10 cellular contexts compared by ENCODE assay signal in genomic region chr17:65495255-65496060, GRCh38.
A peak's percentile ranks its signal among the peaks of the same experiment; 100 is the strongest.
DNase-seq lines count a peak whose midpoint lies in the region; ATAC-seq and TF ChIP-seq lines count a peak whose summit lies in the region.
"Had no signal": no experiment of that assay in that cellular context is flagged by ENCODE, and none has a peak within 500 bp of the region (broad histone marks: within the 10 kb centered on the region; RNA-seq: fewer than 3 reads in every experiment).

No MANE protein-coding gene starts in this region.

- H3K4me1 Mint-ChIP-seq in osteocyte (ENCODE audit: unreplicated experiment), result peaks cover 9% of the 10 kb centered on the region
- H3K4me1 Mint-ChIP-seq: stimulated activated memory B cell treated with anti-CD40 and anti-IgM and Interleukin-4, amounts not matched to agents 10 μg/mL and 1 μg/mL and 100 μg/mL, for 72 hours had no signal

- no peak for ATAC-seq in HG03025 (IDR thresholded peaks at IDR 0.05; ENCODE audit: low FRiP score, unreplicated experiment)
- no peak for ATAC-seq in GM18858 (IDR thresholded peaks at IDR 0.05; ENCODE audit: unreplicated experiment)
- ATAC-seq: stimulated activated memory B cell treated with anti-CD40 and anti-IgM and Interleukin-4, amounts not matched to agents 10 μg/mL and 1 μg/mL and 100 μg/mL, for 72 hours had no signal

- H3K36me3 Mint-ChIP-seq in osteocyte (ENCODE audit: unreplicated experiment), result no peaks in the 10 kb centered on the region
- H3K36me3 Mint-ChIP-seq: stimulated activated memory B cell treated with anti-CD40 and anti-IgM and Interleukin-4, amounts not matched to agents 10 μg/mL and 1 μg/mL and 100 μg/mL, for 72 hours had no signal

- H3K4me3 Mint-ChIP-seq in osteocyte (ENCODE audit: unreplicated experiment), result no peak overlapping the region
- H3K4me3 Mint-ChIP-seq: stimulated activated memory B cell treated with anti-CD40 and anti-IgM and Interleukin-4, amounts not matched to agents 10 μg/mL and 1 μg/mL and 100 μg/mL, for 72 hours had no signal

- TF ChIP-seq CTCF in osteocyte (IDR thresholded peaks at IDR 0.05), result peak; percentile 5

- no peak overlapping the region for H3K27ac Mint-ChIP-seq in osteocyte (ENCODE audit: unreplicated experiment)
- H3K27ac Mint-ChIP-seq: stimulated activated memory B cell treated with anti-CD40 and anti-IgM and Interleukin-4, amounts not matched to agents 10 μg/mL and 1 μg/mL and 100 μg/mL, for 72 hours had no signal

- no peaks in the 10 kb centered on the region for H3K9me3 Mint-ChIP-seq in osteocyte (ENCODE audit: unreplicated experiment)

- DNase-seq in NCI-H748 (lab: John Stamatoyannopoulos, UW; ENCODE audit: unreplicated experiment) (peak; percentile 31), NCI-H748 treated with DMSO at 0.1 percent for 48 hours (lab: John Stamatoyannopoulos, UW) (no peak), NCI-H345 treated with DMSO at 0.1 percent for 48 hours (lab: John Stamatoyannopoulos, UW; ENCODE audit: unreplicated experiment) (peak; percentile 17), ecto neural progenitor cell (ENCODE audit: low spot score) (peak; percentile 85), osteocyte (ENCODE audit: extremely low spot score, unreplicated experiment) (no peak), SIG-M5 treated with dmso at 0.1 percent for 504 hours (lab: John Stamatoyannopoulos, UW; ENCODE audit: unreplicated experiment) (no peak)
- DNase-seq: Kasumi-1 had no signal

- H3K27me3 Mint-ChIP-seq in osteocyte (ENCODE audit: unreplicated experiment), result peaks cover 29% of the 10 kb centered on the region

Comparison
In these comparisons a context has a peak if more than half of its experiments do, and no peak if none do; other contexts are left out.
1. DNase-seq: peak in NCI-H748 (single experiment), NCI-H345 treated with DMSO at 0.1 percent for 48 hours (single experiment) and ecto neural progenitor cell (single experiment); none in NCI-H748 treated with DMSO at 0.1 percent for 48 hours (single experiment), osteocyte (single experiment) and SIG-M5 treated with dmso at 0.1 percent for 504 hours (single experiment).